Comparison of ENCODE assay signal across 8 cellular contexts in the genomic region with DNA sequence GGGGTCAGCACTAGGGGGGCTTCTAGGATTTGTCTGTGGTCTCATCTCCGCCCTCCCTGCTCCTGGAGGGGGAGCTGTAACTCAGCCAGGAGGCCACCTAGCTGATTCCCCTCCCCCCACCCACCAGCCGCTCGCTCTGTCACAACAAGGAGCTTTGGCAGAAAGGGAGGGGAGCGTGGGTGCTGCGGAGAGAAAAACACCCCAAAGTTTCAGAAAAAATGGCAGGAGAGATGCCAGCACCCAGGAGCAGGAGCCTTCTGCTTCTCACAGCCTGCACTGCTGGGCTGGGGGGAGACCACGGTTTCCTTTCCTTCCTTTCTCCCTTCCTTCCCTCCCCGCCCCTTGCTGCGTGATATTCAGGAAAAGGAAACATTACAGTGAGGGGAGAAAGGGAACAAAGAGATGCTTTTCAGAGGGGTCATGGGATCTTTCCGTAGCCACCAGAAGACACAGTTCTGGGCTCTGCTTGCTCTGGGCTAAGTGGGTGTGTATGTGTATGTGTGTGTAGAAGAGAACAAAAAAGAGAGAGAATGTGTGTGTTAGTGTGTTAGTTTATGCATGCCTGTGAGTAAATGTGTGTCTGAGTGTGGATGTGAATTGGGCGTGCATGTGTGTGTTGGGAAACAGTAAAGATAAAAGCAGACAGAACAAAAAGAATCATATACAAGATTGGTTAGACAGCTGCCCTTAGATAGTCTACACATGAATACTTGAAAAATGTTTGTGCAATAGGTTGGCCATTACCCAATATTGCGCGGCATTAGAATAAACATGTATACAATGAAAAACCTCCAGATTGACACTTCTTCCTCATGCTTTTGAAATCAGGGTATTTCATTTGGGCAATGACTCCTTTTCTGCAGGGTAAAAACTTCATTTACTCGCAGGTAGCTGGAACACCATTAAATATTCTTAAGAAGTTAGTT. TPM values are rescaled to one million over a fixed set of nuclear protein-coding genes. Genes with fewer than 3 reads are reported as not detected.
DNase-seq lines count a peak whose midpoint lies in the region; ATAC-seq and TF ChIP-seq lines count a peak whose summit lies in the region.

No MANE protein-coding gene starts in this region.

- TF ChIP-seq CTCF in GM12872 (IDR thresholded peaks at IDR 0.05; ENCODE audit: insufficient read depth, low read depth, low read length), result peak; percentile 31; the same call in 1 of the 3 replicates

- H3K27me3 Mint-ChIP-seq in T-helper 17 cell, result peaks cover 67% of the 10 kb centered on the region

- H3K4me1 Mint-ChIP-seq in T-helper 17 cell, result peaks cover 9% of the 10 kb centered on the region

- no peaks in the 10 kb centered on the region for H3K9me3 ChIP-seq in T-helper 17 cell (ENCODE audit: control insufficient read depth, low read length, poor library complexity, severe bottlenecking)

- ATAC-seq in T-helper 17 cell (no peak), HG02884 (IDR thresholded peaks at IDR 0.05; ENCODE audit: unreplicated experiment) (no peak), HG02981 (IDR thresholded peaks at IDR 0.05; ENCODE audit: unreplicated experiment) (no peak)

- intact Hi-C loops in posterior cingulate gyrus (cut with DNase I), result no loop called here

- DNase-seq in T-helper 17 cell (no peak), globus pallidus (ENCODE audit: low spot score) (peak; percentile 77), posterior cingulate gyrus (peak; percentile 21 to 91 (median 63)), germinal center (ENCODE audit: low spot score) (no peak), HuH-7.5 (ENCODE audit: low spot score) (no peak)

- peaks cover 5% of the 10 kb centered on the region for H3K36me3 Mint-ChIP-seq in T-helper 17 cell (ENCODE audit: low read depth)

- H3K27ac Mint-ChIP-seq in T-helper 17 cell, result no peak overlapping the region

- peak overlapping the region; percentile 62 for H3K4me3 Mint-ChIP-seq in T-helper 17 cell

RNA-seq across cellular contexts. Expression of gene HSPA9, which starts 36.4 kb away (rescaled TPM):
- 100 to 1,000 TPM; 291 to 305 TPM for total RNA-seq in T-helper 17 cell

Comparison
In these comparisons a context has a peak if more than half of its experiments do, and no peak if none do; other contexts are left out.
1. DNase-seq: peak in globus pallidus (single experiment) and posterior cingulate gyrus (10 of 10); none in T-helper 17 cell (0 of 3), germinal center (single experiment) and HuH-7.5 (single experiment).